Comparison of ENCODE assay signal across 39 cellular contexts in genomic region chr21:27647401-27647800, GRCh38.
DNase-seq lines count a peak whose midpoint lies in the region; ATAC-seq, FAIRE-seq and TF ChIP-seq lines count a peak whose summit lies in the region.
"Had no signal": no experiment of that assay in that cellular context is flagged by ENCODE, and none has a peak within 500 bp of the region (broad histone marks: within the 10 kb centered on the region; RNA-seq: fewer than 3 reads in every experiment).

No MANE protein-coding gene starts in this region.

- ATAC-seq in aorta (ENCODE audit: low FRiP score) (no peak), HG03565 (IDR thresholded peaks at IDR 0.05; ENCODE audit: unreplicated experiment) (no peak)
- ATAC-seq: esophagus mucosa, gastrocnemius medialis had no signal

- H3K9me3 Mint-ChIP-seq in MCF 10A (ENCODE audit: unreplicated experiment) = no peaks in the 10 kb centered on the region

- peak overlapping the region; percentile 78 for H3K4me2 ChIP-seq in smooth muscle cell

- BruUV-seq in MCF 10A (replicated peaks; lab: Mats Ljungman, UMichigan) = no TSS peak

- H3K27me3 ChIP-seq in breast epithelium = no peaks in the 10 kb centered on the region
- H3K27me3 ChIP-seq in bronchial epithelial cell (ENCODE audit: control insufficient read depth, insufficient read depth, low read length) = no peaks in the 10 kb centered on the region
- H3K27me3 ChIP-seq in smooth muscle cell (ENCODE audit: low read depth) = no peaks in the 10 kb centered on the region
- no peaks in the 10 kb centered on the region for H3K27me3 ChIP-seq in aorta (ENCODE audit: control insufficient read depth in 1 of 2, insufficient read depth in 2 of 2, low read length in 1 of 2)
- H3K27me3 ChIP-seq: gastrocnemius medialis, right atrium auricular region, stomach, uterus had no signal

- intact Hi-C loops in MCF 10A (cut with micrococcal nuclease) (no loop called here), breast epithelium (cut with DNase I; ENCODE audit: low total_unique reads) (no loop called here), aorta (cut with DNase I) (no loop called here)

- H3K4me1 ChIP-seq in breast epithelium (no peaks in the 10 kb centered on the region), smooth muscle cell (ENCODE audit: low read depth) (peaks cover 9% of the 10 kb centered on the region), aorta (ENCODE audit: control insufficient read depth in 1 of 2, insufficient read depth in 2 of 2, low read length in 2 of 2) (no peaks in the 10 kb centered on the region)
- H3K4me1 ChIP-seq: gastrocnemius medialis, left ventricle myocardium inferior, right atrium auricular region, stomach, uterus had no signal

- no peak for TF ChIP-seq POLR2A in breast epithelium (IDR thresholded peaks at IDR 0.05)

- H3K9me3 ChIP-seq in breast epithelium = no peaks in the 10 kb centered on the region
- H3K9me3 ChIP-seq in smooth muscle cell (replicated peaks; ENCODE audit: low read depth) = no peaks in the 10 kb centered on the region
- no peaks in the 10 kb centered on the region for H3K9me3 ChIP-seq in aorta (ENCODE audit: control insufficient read depth, low read length)
- H3K9me3 ChIP-seq: gastrocnemius medialis, left ventricle myocardium inferior, right atrium auricular region, stomach, uterus had no signal

- H3K4me3 Mint-ChIP-seq in MCF 10A (ENCODE audit: unreplicated experiment) = no peak overlapping the region
- H3K4me3 Mint-ChIP-seq: CD4-positive, CD25-positive, alpha-beta regulatory T cell had no signal

- no peaks in the 10 kb centered on the region for H3K27me3 Mint-ChIP-seq in MCF 10A (ENCODE audit: insufficient read depth, unreplicated experiment)
- H3K27me3 Mint-ChIP-seq: CD4-positive, CD25-positive, alpha-beta regulatory T cell had no signal

- H3K36me3 ChIP-seq in breast epithelium (no peaks in the 10 kb centered on the region), bronchial epithelial cell (ENCODE audit: control insufficient read depth, insufficient read depth, low read length) (no peaks in the 10 kb centered on the region), smooth muscle cell (ENCODE audit: low read depth) (no peaks in the 10 kb centered on the region), aorta (ENCODE audit: control insufficient read depth in 1 of 2, insufficient read depth in 2 of 2, low read length in 1 of 2) (no peaks in the 10 kb centered on the region)
- H3K36me3 ChIP-seq: gastrocnemius medialis, left ventricle myocardium inferior, right atrium auricular region, stomach, uterus had no signal

- no peak overlapping the region for H3K4me3 ChIP-seq in breast epithelium
- H3K4me3 ChIP-seq in bronchial epithelial cell (ENCODE audit: low read depth, low read length) = no peak overlapping the region
- no peak overlapping the region for H3K4me3 ChIP-seq in smooth muscle cell
- no peak overlapping the region for H3K4me3 ChIP-seq in aorta (ENCODE audit: low read length in 2 of 2)
- H3K4me3 ChIP-seq: gastrocnemius medialis, left ventricle myocardium inferior, right atrium auricular region, stomach, uterus had no signal

- H3K79me2 ChIP-seq in smooth muscle cell (ENCODE audit: low read depth) = no peaks in the 10 kb centered on the region

- peak overlapping the region; percentile 78 for H2AFZ ChIP-seq in smooth muscle cell (ENCODE audit: low read depth)

- POLR2A ChIA-PET in MCF 10A (lab: Yijun Ruan, JAX) = no interaction called here

- peak overlapping the region; percentile 98 for H3K9ac ChIP-seq in smooth muscle cell (ENCODE audit: low read depth)

- WGBS in smooth muscle cell (ENCODE audit: low lambda C conversion rate) = 87% methylated on average over 3 of the region's 3 CpGs
- 69 to 73% methylated on average over 3 of the region's 3 CpGs for WGBS in aorta, 2 donors

- DNase-seq in MCF 10A (ENCODE audit: unreplicated experiment) (peak; percentile 1), breast epithelium (ENCODE audit: low spot score in 2 of 2) (no peak), bronchial epithelial cell (ENCODE audit: low read depth) (peak; percentile 37), glomerular visceral epithelial cell (ENCODE audit: extremely low spot score) (peak; percentile 17), smooth muscle cell (lab: John Stamatoyannopoulos, UW; ENCODE audit: unreplicated experiment) (no peak), aorta (no peak), NCI-H1092 (lab: John Stamatoyannopoulos, UW) (no peak)
- DNase-seq: 8988T; activated CD4-positive, alpha-beta T cell treated with anti-CD3 and anti-CD28 coated beads for 48 hours; activated CD8-positive, alpha-beta memory T cell treated with anti-CD3 and anti-CD28 coated beads for 24 hours; activated naive CD4-positive, alpha-beta T cell treated with anti-CD3 and anti-CD28 coated beads, Interleukin-2, amount 50 U/mL, for 16 hours; activated T-cell treated with anti-CD3 and anti-CD28 coated beads for 4 hours; amniotic stem cell; Calu3; CD4-positive, CD25-positive, alpha-beta regulatory T cell; cortex of kidney; DMS79 treated with DMSO at 0.1 percent for 48 hours; effector memory CD4-positive, alpha-beta T cell; gastrocnemius medialis; GF-D8; hypothalamus; Karpas-422; left ventricle myocardium inferior; MV-4-11; NCI-H1436 treated with DMSO at 0.1 percent for 48 hours; NCI-H2107; NCI-H446; NCI-H748 treated with DMSO at 0.1 percent for 48 hours; posterior cingulate gyrus; SIG-M5; stimulated activated CD4-positive, alpha-beta T cell treated with anti-CD3 and anti-CD28 coated beads, Interleukin-12 subunit alpha, Interleukin-12 subunit beta, amount 100 ng/mL, for 4 hours; stimulated activated CD4-positive, alpha-beta T cell treated with anti-CD3 and anti-CD28 coated beads, Interleukin-2, amount 100 ng/mL, for 48 hours; stomach; SW 1271; uterus had no signal

- no peaks in the 10 kb centered on the region for H4K20me1 ChIP-seq in smooth muscle cell (ENCODE audit: low read depth)

- no peak for TF ChIP-seq CTCF in MCF 10A (IDR thresholded peaks at IDR 0.05; ENCODE audit: unreplicated experiment)
- TF ChIP-seq CTCF in breast epithelium (IDR thresholded peaks at IDR 0.05) = no peak
- TF ChIP-seq CTCF in bronchial epithelial cell (IDR thresholded peaks at IDR 0.05; ENCODE audit: insufficient read depth, low read length, severe bottlenecking) = no peak
- TF ChIP-seq CTCF in smooth muscle cell (IDR thresholded peaks at IDR 0.05; ENCODE audit: borderline replicate concordance, insufficient read depth, poor library complexity, severe bottlenecking) = no peak

- peak overlapping the region; percentile 67 for H3K27ac Mint-ChIP-seq in MCF 10A (ENCODE audit: low read depth, unreplicated experiment)
- H3K27ac Mint-ChIP-seq: activated T-helper 2 cell treated with anti-CD3 and anti-CD28 coated beads, Interferon-gamma antibody, Interleukin-2, Interleukin-4, amounts not matched to agents 10 μg/mL and 5 μg/mL and 100 μg/mL, durations not matched to agents 14 hours and 24 hours and 36 hours; CD4-positive, CD25-positive, alpha-beta regulatory T cell had no signal

- H3K27ac ChIP-seq in breast epithelium (no peak overlapping the region), smooth muscle cell (ENCODE audit: low read depth) (peak overlapping the region; percentile 100), aorta (ENCODE audit: low read depth in 1 of 2, low read length in 2 of 2) (no peak overlapping the region)
- H3K27ac ChIP-seq: gastrocnemius medialis, left ventricle myocardium inferior, right atrium auricular region, stomach, uterus had no signal

- H3K36me3 Mint-ChIP-seq in MCF 10A (ENCODE audit: insufficient read depth, unreplicated experiment) = no peaks in the 10 kb centered on the region
- H3K36me3 Mint-ChIP-seq: CD4-positive, CD25-positive, alpha-beta regulatory T cell had no signal

- no peak for FAIRE-seq in bronchial epithelial cell (lab: Jason Lieb, UNC)

- peaks cover 12% of the 10 kb centered on the region for H3K4me1 Mint-ChIP-seq in MCF 10A (ENCODE audit: insufficient read depth, unreplicated experiment)
- H3K4me1 Mint-ChIP-seq: CD4-positive, CD25-positive, alpha-beta regulatory T cell had no signal

- CTCF ChIA-PET in MCF 10A (lab: Yijun Ruan, JAX) = no interaction called here

- H3F3A ChIP-seq in smooth muscle cell (ENCODE audit: low read depth) = peaks cover 4% of the 10 kb centered on the region

Comparison
In these comparisons a context has a peak if more than half of its experiments do, and no peak if none do; other contexts are left out.
1. DNase-seq: peak in MCF 10A (single experiment), bronchial epithelial cell (single experiment) and glomerular visceral epithelial cell (single experiment); none in breast epithelium (0 of 2), smooth muscle cell (single experiment), aorta (0 of 2) and NCI-H1092 (single experiment).